8 cellular contexts compared by ENCODE assay signal in genomic region chr2:19507137-19507536, GRCh38.
"Had no signal": no experiment of that assay in that cellular context is flagged by ENCODE, and none has a peak within 500 bp of the region (broad histone marks: within the 10 kb centered on the region; RNA-seq: fewer than 3 reads in every experiment).

No MANE protein-coding gene starts in this region.

- DNase-seq: GM23248, GOT3, H7, KBM-7 had no signal

- H3K36me3 ChIP-seq: HAP-1 had no signal

- ATAC-seq: HCT116, HepG2 had no signal

- H3K27ac ChIP-seq: GM23248, HL-60 had no signal

- H3K4me1 ChIP-seq: HAP-1 had no signal

- H3K4me3 ChIP-seq: GM23248, HAP-1 had no signal

- H3K9me3 ChIP-seq: HAP-1 had no signal
